8 cellular contexts compared by ENCODE assay signal in the genomic region with DNA sequence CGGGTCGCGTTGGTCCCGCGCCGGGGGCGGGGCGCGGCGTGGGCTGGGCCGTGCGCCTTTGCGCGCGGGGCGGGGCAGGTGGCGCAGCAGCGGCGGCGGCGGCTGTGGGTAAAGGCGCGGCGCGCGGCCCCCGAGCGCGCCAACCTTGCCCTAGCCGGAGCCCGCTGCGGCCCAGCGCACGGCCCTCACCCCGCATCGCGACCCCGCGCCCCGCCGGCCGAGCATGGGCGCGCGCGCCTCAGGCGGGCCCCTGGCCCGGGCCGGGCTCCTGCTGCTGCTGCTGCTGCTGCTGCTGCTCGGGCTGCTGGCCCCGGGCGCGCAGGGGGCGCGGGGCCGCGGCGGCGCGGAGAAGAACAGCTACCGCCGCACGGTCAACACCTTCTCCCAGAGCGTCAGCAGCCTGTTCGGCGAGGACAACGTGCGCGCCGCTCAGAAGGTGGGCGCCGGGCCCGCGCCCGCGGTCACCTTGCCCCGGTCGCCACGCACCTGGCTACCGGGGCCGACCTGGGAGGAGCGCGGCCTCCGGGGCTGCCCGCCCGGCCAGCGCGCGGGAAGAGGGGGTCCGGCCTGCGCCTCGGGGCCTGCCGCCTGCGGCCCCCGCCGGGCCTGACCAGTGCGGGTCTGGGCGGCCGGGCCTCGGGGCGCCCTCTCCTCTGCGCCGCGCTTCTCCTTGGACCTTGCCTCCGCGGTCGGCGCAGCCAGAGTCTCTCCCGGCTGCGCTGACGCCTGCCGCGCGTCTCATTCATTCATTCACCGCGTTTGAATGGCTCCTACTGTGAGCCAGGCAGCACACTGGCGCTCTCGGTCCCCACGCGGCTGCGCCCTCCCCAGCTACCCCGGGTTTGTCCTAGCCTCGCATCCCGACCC. TPM values are rescaled to one million over a fixed set of nuclear protein-coding genes. Genes with fewer than 3 reads are reported as not detected.
DNase-seq lines count a peak whose midpoint lies in the region; TF ChIP-seq lines count a peak whose summit lies in the region.

TSS of gene BRI3BP (plus strand) at position 78 of the 867 bp plus-strand sequence. CDS start at position 224, 146 bp downstream.

- TF ChIP-seq CTCF in GM06990 (IDR thresholded peaks at IDR 0.05; ENCODE audit: insufficient read depth, low read length, poor library complexity, severe bottlenecking): no peak
- no peak for TF ChIP-seq CTCF in astrocyte of the cerebellum (IDR thresholded peaks at IDR 0.05; ENCODE audit: low read depth, low read length, missing control alignments)

- no peaks in the 10 kb centered on the region for H4K20me1 ChIP-seq in GM23248 (ENCODE audit: insufficient read depth)

- H3F3A ChIP-seq in GM23248 (ENCODE audit: insufficient read depth): peaks cover 4% of the 10 kb centered on the region; the same call in 1 of the 2 replicates

- DNase-seq in GM06990 (ENCODE audit: extremely low read depth, insufficient read length) (peak; percentile 83), GM23248 (peak; percentile 71), LoVo (ENCODE audit: low spot score) (peak; percentile 82), T-helper 9 cell (peak; percentile 55), astrocyte of the cerebellum (ENCODE audit: low read depth) (no peak), NCI-H524 treated with DMSO at 0.1 percent for 48 hours (lab: John Stamatoyannopoulos, UW) (no peak)

- peak within 1 kb of the TSS; percentile 95 for H3K4me2 ChIP-seq in GM23248 (ENCODE audit: unreplicated experiment)

- H3K27me3 ChIP-seq in GM06990 (replicated peaks; ENCODE audit: control insufficient read depth, insufficient read depth, low read length): no peaks in the 10 kb centered on the region
- no peaks in the 10 kb centered on the region for H3K27me3 ChIP-seq in GM23248 (replicated peaks; ENCODE audit: insufficient read depth)
- H3K27me3 ChIP-seq in iPS-15b (ENCODE audit: control insufficient read depth, insufficient read depth, low read length): no peaks in the 10 kb centered on the region

- H3K79me2 ChIP-seq in GM23248 (ENCODE audit: insufficient read depth): peaks cover 18% of the 10 kb centered on the region

- H3K4me1 ChIP-seq in GM23248 (ENCODE audit: insufficient read depth) (0 out of 2 replicates have a peak, but pooled peaks cover 5% of the 10 kb centered on the region), iPS-15b (ENCODE audit: control insufficient read depth, insufficient read depth, low read length) (no peaks in the 10 kb centered on the region)

- WGBS in GM23248 (ENCODE audit: low coverage in 1 of 2, low lambda C conversion rate in 2 of 2, missing lambda C conversion rate in 2 of 2), 2 experiments: 1% methylated on average over 59 to 65 of the region's 124 CpGs

- H3K36me3 ChIP-seq in GM06990 (ENCODE audit: control insufficient read depth, insufficient read depth, low read length) (no peaks in the 10 kb centered on the region; the same call in 1 of the 2 replicates), GM23248 (ENCODE audit: low read depth) (no peaks in the 10 kb centered on the region), iPS-15b (ENCODE audit: control insufficient read depth, insufficient read depth, low read length) (no peaks in the 10 kb centered on the region)

- peak within 1 kb of the TSS; percentile 86 for H3K4me3 ChIP-seq in GM06990 (replicated peaks; ENCODE audit: low read depth, low read length)
- peak within 1 kb of the TSS; percentile 78 for H3K4me3 ChIP-seq in GM23248
- peak within 1 kb of the TSS; percentile 46 for H3K4me3 ChIP-seq in astrocyte of the cerebellum (ENCODE audit: low read depth, low read length)
- peak within 1 kb of the TSS; percentile 88 for H3K4me3 ChIP-seq in iPS-15b (ENCODE audit: low read depth, low read length)
- peak within 1 kb of the TSS; percentile 42 to 73 (median 64) for H3K4me3 ChIP-seq in skin epidermis

- in situ Hi-C loops in GM23248 (cut with MboI): no loop called here
- in situ Hi-C loops in astrocyte of the cerebellum (cut with HindIII; ENCODE audit: low sequenced_read_pairs): no loop called here

- H3K9me3 ChIP-seq in GM23248 (ENCODE audit: low read depth): no peaks in the 10 kb centered on the region
- no peaks in the 10 kb centered on the region for H3K9me3 ChIP-seq in iPS-15b (ENCODE audit: control insufficient read depth, insufficient read depth, low read length)

- H3K9ac ChIP-seq in GM23248: peak within 1 kb of the TSS; percentile 40
- H3K9ac ChIP-seq in iPS-15b (ENCODE audit: low read depth, low read length): peak within 1 kb of the TSS; percentile 47

- H3K27ac ChIP-seq in GM23248 (no peak within 1 kb of the TSS), skin epidermis (peak within 1 kb of the TSS in 15 of 21 experiments; percentile 7 to 70 (median 42))

- peak within 1 kb of the TSS; percentile 96 for H2AFZ ChIP-seq in GM23248

- H3K9me2 ChIP-seq in GM23248 (ENCODE audit: insufficient read depth): no peaks in the 10 kb centered on the region

RNA-seq across cellular contexts. Expression of gene BRI3BP, which starts in this region (rescaled TPM):
- total RNA-seq in GM23248 (2014; rRNA removed; shearing (Covaris generic)): 1.9 and 4.2 TPM in 2 replicates
- polyA plus RNA-seq in GM23248 (2016; fragmentation: Nextera tagmentation; extraction: Ambion mirVana): 3.5 and 3.7 TPM in 2 replicates

Comparison
In these comparisons a context has a peak if more than half of its experiments do, and no peak if none do; other contexts are left out.
1. DNase-seq: peak in GM06990 (single experiment), GM23248 (single experiment), LoVo (single experiment) and T-helper 9 cell (single experiment); none in astrocyte of the cerebellum (single experiment) and NCI-H524 treated with DMSO at 0.1 percent for 48 hours (single experiment).
2. Peak in every context shown above with its lines, with median percentiles within 50 percentile points of each other: H3K4me3 ChIP-seq.